In genomic region chr7:129612112-129613015, GRCh38 we compare ENCODE assay signal across 8 cellular contexts. TPM values are rescaled to one million over a fixed set of nuclear protein-coding genes. Genes with fewer than 3 reads are reported as not detected.
DNase-seq lines count a peak whose midpoint lies in the region; ATAC-seq and TF ChIP-seq lines count a peak whose summit lies in the region.

No MANE protein-coding gene starts in this region.

- TF ChIP-seq POLR2A in esophagus squamous epithelium (IDR thresholded peaks at IDR 0.05) (no peak), thyroid gland (IDR thresholded peaks at IDR 0.05) (no peak)

- TF ChIP-seq CTCF in esophagus squamous epithelium (IDR thresholded peaks at IDR 0.05): peak in 5 of 6 experiments; percentile 36 to 62 (median 51)
- peak; percentile 26 to 64 (median 41) for TF ChIP-seq CTCF in thyroid gland (IDR thresholded peaks at IDR 0.05)

- peaks cover 8% of the 10 kb centered on the region in 2 donors for H3K36me3 Mint-ChIP-seq in activated T-cell treated with anti-CD3 and anti-CD28 coated beads, Interleukin-2, amount 50 U/mL, for 72 hours (ENCODE audit: insufficient read depth in 2 of 2)
- H3K36me3 Mint-ChIP-seq in naive B cell: no peaks in the 10 kb centered on the region

- H3K4me1 Mint-ChIP-seq in activated T-cell treated with anti-CD3 and anti-CD28 coated beads, Interleukin-2, amount 50 U/mL, for 72 hours (ENCODE audit: low read depth): peaks cover 72% of the 10 kb centered on the region
- H3K4me1 Mint-ChIP-seq in naive B cell: peaks cover 45 to 79% (median 58%) of the 10 kb centered on the region in 3 donors

- peak overlapping the region; percentile 87 to 97 for H3K4me3 Mint-ChIP-seq in activated T-cell treated with anti-CD3 and anti-CD28 coated beads, Interleukin-2, amount 50 U/mL, for 72 hours
- H3K4me3 Mint-ChIP-seq in naive B cell: peak overlapping the region; percentile 92 to 99 (median 95)

- H3K36me3 ChIP-seq in esophagus squamous epithelium (peaks cover 0 to 11% (median 0%) of the 10 kb centered on the region in 3 donors), thyroid gland (no peaks in the 10 kb centered on the region)

- peak; percentile 18 for DNase-seq in DMS153 treated with DMSO at 0.1 percent for 48 hours (lab: John Stamatoyannopoulos, UW; ENCODE audit: unreplicated experiment)
- no peak for DNase-seq in DMS153 (lab: John Stamatoyannopoulos, UW)
- peak; percentile 65 for DNase-seq in NCI-H748 (lab: John Stamatoyannopoulos, UW; ENCODE audit: unreplicated experiment)
- peak; percentile 35 to 43 for DNase-seq in activated T-cell treated with anti-CD3 and anti-CD28 coated beads, Interleukin-2, amount 50 U/mL, for 72 hours
- no peak for DNase-seq in esophagus squamous epithelium (lab: John Stamatoyannopoulos, UW)
- peak; percentile 24 for DNase-seq in naive B cell
- DNase-seq in thyroid gland: peak; percentile 58 to 66

- H3K27ac ChIP-seq in esophagus squamous epithelium (peak overlapping the region; percentile 93 to 98 (median 97)), thyroid gland (peak overlapping the region; percentile 87 to 96 (median 94))

- intact Hi-C loops in esophagus squamous epithelium (cut with DNase I): no loop called here
- intact Hi-C loops in thyroid gland (cut with DNase I): no loop called here

- ATAC-seq in HG02943 (IDR thresholded peaks at IDR 0.05; ENCODE audit: low read depth, unreplicated experiment) (peak; percentile 7), naive B cell (ENCODE audit: low read depth in 2 of 2) (peak; percentile 11)
- peak; percentile 18 to 25 for ATAC-seq in activated T-cell treated with anti-CD3 and anti-CD28 coated beads, Interleukin-2, amount 50 U/mL, for 72 hours (replicated peaks in 1 of 2)

- peak overlapping the region; percentile 95 for H3K27ac Mint-ChIP-seq in activated T-cell treated with anti-CD3 and anti-CD28 coated beads, Interleukin-2, amount 50 U/mL, for 72 hours
- peak overlapping the region; percentile 89 to 97 (median 96) for H3K27ac Mint-ChIP-seq in naive B cell

- peak overlapping the region; percentile 80 to 94 (median 86) for H3K4me3 ChIP-seq in esophagus squamous epithelium
- peak overlapping the region; percentile 14 to 64 (median 55) for H3K4me3 ChIP-seq in thyroid gland (replicated peaks in 1 of 3)

- no peaks in the 10 kb centered on the region for H3K9me3 ChIP-seq in esophagus squamous epithelium
- no peaks in the 10 kb centered on the region for H3K9me3 ChIP-seq in thyroid gland

- no peaks in the 10 kb centered on the region for H3K9me3 Mint-ChIP-seq in activated T-cell treated with anti-CD3 and anti-CD28 coated beads, Interleukin-2, amount 50 U/mL, for 72 hours
- H3K9me3 Mint-ChIP-seq in naive B cell: no peaks in the 10 kb centered on the region

- H3K27me3 ChIP-seq in esophagus squamous epithelium (no peaks in the 10 kb centered on the region), thyroid gland (no peaks in the 10 kb centered on the region)

- H3K27me3 Mint-ChIP-seq in activated T-cell treated with anti-CD3 and anti-CD28 coated beads, Interleukin-2, amount 50 U/mL, for 72 hours (ENCODE audit: low read depth): no peaks in the 10 kb centered on the region
- no peaks in the 10 kb centered on the region for H3K27me3 Mint-ChIP-seq in naive B cell

- H3K4me1 ChIP-seq in esophagus squamous epithelium (peaks cover 26 to 70% (median 32%) of the 10 kb centered on the region in 3 donors), thyroid gland (peaks cover 28 to 35% of the 10 kb centered on the region in 2 donors)

- WGBS in esophagus squamous epithelium, 2 donors: 0% methylated on average over 10 of the region's 64 CpGs; no CpG with 5 or more reads in 1 of the 2 donors
- 0% methylated on average over 11 to 15 of the region's 64 CpGs for WGBS in thyroid gland, 2 donors

RNA-seq across cellular contexts. Expression of gene NRF1, which starts 0.8 kb away (rescaled TPM):
- total RNA-seq in activated T-cell treated with anti-CD3 and anti-CD28 coated beads, Interleukin-2, amount 50 U/mL, for 72 hours: 10 to 100 TPM; 22.1 to 25.1 TPM
- total RNA-seq in esophagus squamous epithelium (10 to 100 TPM; 10.0 to 18.3 (median 13.3) TPM), thyroid gland (10 to 100 TPM; 16.9 to 37.1 (median 27.0) TPM)
- polyA plus RNA-seq in naive B cell (ENCODE audit: low read depth in 6 of 6): 10 to 100 TPM in 5 of 6 donors, 1 to 10 TPM in 1; 9.6 to 32.4 (median 28.9) TPM

Comparison
In these comparisons a context has a peak if more than half of its experiments do, and no peak if none do; other contexts are left out.
1. DNase-seq: peak in DMS153 treated with DMSO at 0.1 percent for 48 hours (single experiment), NCI-H748 (single experiment), activated T-cell treated with anti-CD3 and anti-CD28 coated beads, Interleukin-2, amount 50 U/mL, for 72 hours (2 of 2), naive B cell (single experiment) and thyroid gland (2 of 2); none in DMS153 (single experiment) and esophagus squamous epithelium (single experiment).
2. Peak in every context shown above with its lines, with median percentiles within 50 percentile points of each other: ATAC-seq.